ENCODE assay signal across 9 cellular contexts in genomic region chr14:101780887-101781239, GRCh38. TPM values are rescaled to one million over a fixed set of nuclear protein-coding genes. Genes with fewer than 3 reads are reported as not detected.
DNase-seq lines count a peak whose midpoint lies in the region; ATAC-seq, FAIRE-seq and TF ChIP-seq lines count a peak whose summit lies in the region.
"Had no signal": no experiment of that assay in that cellular context is flagged by ENCODE, and none has a peak within 500 bp of the region (broad histone marks: within the 10 kb centered on the region; RNA-seq: fewer than 3 reads in every experiment).

No MANE protein-coding gene starts in this region.

- H3K27me3 ChIP-seq in skeletal muscle tissue (ENCODE audit: control insufficient read depth in 3 of 3, insufficient read depth in 3 of 3, low read length in 3 of 3) = peaks cover 0 to 6% (median 3%) of the 10 kb centered on the region in 3 donors

- H3K27me3 Mint-ChIP-seq in activated naive CD8-positive, alpha-beta T cell = no peaks in the 10 kb centered on the region

- H3K9me3 ChIP-seq in skeletal muscle tissue (ENCODE audit: control insufficient read depth in 3 of 3, low read length in 3 of 3) = no peaks in the 10 kb centered on the region

- TF ChIP-seq POLR2A in GM12891 (IDR thresholded peaks at IDR 0.05; ENCODE audit: low read depth, low read length) = no peak

- peaks cover 10% of the 10 kb centered on the region for H3K36me3 Mint-ChIP-seq in activated naive CD8-positive, alpha-beta T cell

- no peak for ATAC-seq in HG02588 (IDR thresholded peaks at IDR 0.05; ENCODE audit: unreplicated experiment)

- H3K4me3 ChIP-seq in skeletal muscle tissue (ENCODE audit: low read length in 3 of 3) = peak overlapping the region; percentile 59 to 73 (median 66)

- no peak for FAIRE-seq in GM12891 (lab: Jason Lieb, UNC)

- H3K27ac ChIP-seq in skeletal muscle tissue (ENCODE audit: low read depth, low read length) = no peak overlapping the region
- H3K27ac ChIP-seq: KMS-11 had no signal

- H3K4me1 Mint-ChIP-seq in activated naive CD8-positive, alpha-beta T cell (ENCODE audit: low read depth) = peaks cover 33% of the 10 kb centered on the region

- H3K4me3 Mint-ChIP-seq in activated naive CD8-positive, alpha-beta T cell = peak overlapping the region; percentile 75

- H3K9ac ChIP-seq in skeletal muscle tissue (ENCODE audit: low read depth in 1 of 3, low read length in 3 of 3) = peak overlapping the region in 2 of 3 donors; percentile 51 to 80
- H3K9ac ChIP-seq: KMS-11 had no signal

- peaks cover 8 to 11% (median 8%) of the 10 kb centered on the region in 3 donors for H3K4me1 ChIP-seq in skeletal muscle tissue (ENCODE audit: control insufficient read depth in 3 of 3, insufficient read depth in 3 of 3, low read length in 3 of 3)

- no peaks in the 10 kb centered on the region for H3K36me3 ChIP-seq in skeletal muscle tissue (ENCODE audit: control insufficient read depth in 3 of 3, insufficient read depth in 3 of 3, low read length in 3 of 3)

- H3K9me3 Mint-ChIP-seq in activated naive CD8-positive, alpha-beta T cell (ENCODE audit: low read depth) = no peaks in the 10 kb centered on the region

- peak; percentile 31 for DNase-seq in GM12891 (ENCODE audit: insufficient read length, low spot score)
- peak; percentile 64 for DNase-seq in iPS-NIHi7 (ENCODE audit: extremely low spot score)
- DNase-seq in NCI-H82 (lab: John Stamatoyannopoulos, UW) = no peak
- DNase-seq in NCI-H187 (lab: John Stamatoyannopoulos, UW) = no peak
- DNase-seq in stimulated activated CD4-positive, alpha-beta T cell treated with anti-CD3 and anti-CD28 coated beads, Interleukin-2, amount 100 ng/mL, for 24 hours = no peak

- peak overlapping the region; percentile 85 for H3K27ac Mint-ChIP-seq in activated naive CD8-positive, alpha-beta T cell

TF ChIP-seq in GM12891, 5 proteins besides CTCF, POLR2A, EP300 and RAD21:
- no peak for TF ChIP-seq POU2F2 (IDR thresholded peaks at IDR 0.05; ENCODE audit: low read depth, low read length)
- no peak for TF ChIP-seq SPI1 (IDR thresholded peaks at IDR 0.05; ENCODE audit: low read depth, low read length)
- TF ChIP-seq TAF1 (IDR thresholded peaks at IDR 0.05; ENCODE audit: low read depth, low read length) = no peak
- no peak for TF ChIP-seq POLR2AphosphoS5 (IDR thresholded peaks at IDR 0.05; ENCODE audit: low read depth, low read length)
- no peak for TF ChIP-seq PAX5 (IDR thresholded peaks at IDR 0.05; ENCODE audit: insufficient read depth, low read length, severe bottlenecking)

RNA-seq across cellular contexts. Expression of gene PPP2R5C, which starts 19.4 kb away (rescaled TPM):
- 87.1 TPM for polyA plus RNA-seq in GM12891 (2012; ENCODE audit: low read depth, missing spikeins)
- total RNA-seq in skeletal muscle tissue = 55.3 TPM

Comparison
In these comparisons a context has a peak if more than half of its experiments do, and no peak if none do; other contexts are left out.
1. DNase-seq: peak in GM12891 (single experiment) and iPS-NIHi7 (single experiment); none in NCI-H82 (single experiment), NCI-H187 (0 of 2) and stimulated activated CD4-positive, alpha-beta T cell treated with anti-CD3 and anti-CD28 coated beads, Interleukin-2, amount 100 ng/mL, for 24 hours (0 of 2).